ENCODE assay signal across 18 cellular contexts in the genomic region with DNA sequence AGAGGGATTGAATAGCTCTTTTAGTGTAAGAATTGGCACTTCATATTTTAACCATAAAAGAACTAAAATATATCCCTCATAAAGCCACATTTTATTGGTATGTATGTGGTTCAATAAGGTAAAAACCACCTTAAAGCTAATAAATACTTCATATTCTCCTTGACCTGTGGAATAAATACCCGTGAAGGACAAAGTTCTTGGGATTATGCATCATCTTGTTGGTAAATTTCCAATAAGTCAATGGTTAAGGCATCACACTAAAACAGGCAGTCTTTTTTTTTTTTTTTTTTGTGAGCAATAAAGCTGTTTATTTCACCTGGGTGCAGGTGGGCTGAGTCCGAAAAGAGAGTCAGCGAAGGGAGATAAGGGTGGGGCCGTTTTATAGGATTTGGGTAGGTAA.
"Had no signal": no experiment of that assay in that cellular context is flagged by ENCODE, and none has a peak within 500 bp of the region (broad histone marks: within the 10 kb centered on the region; RNA-seq: fewer than 3 reads in every experiment).

No MANE protein-coding gene starts in this region.

- H3K27me3 ChIP-seq: foreskin keratinocyte, hepatocyte, neutrophil, stomach had no signal

- H3K9me3 ChIP-seq: mucosa of descending colon, neutrophil, psoas muscle, stomach, thoracic aorta had no signal

- H3K4me2 ChIP-seq: hepatocyte had no signal

- H3K36me3 ChIP-seq: neutrophil, stomach, thoracic aorta had no signal

- H3K27ac ChIP-seq: coronary artery, foreskin keratinocyte, hepatocyte, neutrophil, psoas muscle, stomach, thoracic aorta had no signal

- H3K4me1 ChIP-seq: foreskin keratinocyte, psoas muscle, stomach had no signal

- H3K4me3 ChIP-seq: coronary artery, hepatocyte, mucosa of descending colon, psoas muscle, stomach, thoracic aorta had no signal

- H2AFZ ChIP-seq: hepatocyte had no signal

- DNase-seq: effector CD4-positive, alpha-beta T cell; endodermal cell; erythroblast; foreskin keratinocyte; head of caudate nucleus; kidney glomerular epithelial cell; left ventricle myocardium superior; mucosa of descending colon; naive thymus-derived CD8-positive, alpha-beta T cell; psoas muscle; stimulated activated CD4-positive, alpha-beta T cell treated with anti-CD3 and anti-CD28 coated beads, Interleukin-12 subunit alpha, Interleukin-12 subunit beta, amount 100 ng/mL, for 4 hours; stimulated activated naive CD4-positive, alpha-beta T cell; stomach; substantia nigra had no signal

- H3K79me2 ChIP-seq: hepatocyte had no signal
